In genomic region chr2:197239434-197239833, GRCh38 we compare ENCODE assay signal across 9 cellular contexts.
DNase-seq lines count a peak whose midpoint lies in the region; ATAC-seq and TF ChIP-seq lines count a peak whose summit lies in the region.
"Had no signal": no experiment of that assay in that cellular context is flagged by ENCODE, and none has a peak within 500 bp of the region (broad histone marks: within the 10 kb centered on the region; RNA-seq: fewer than 3 reads in every experiment).

No MANE protein-coding gene starts in this region.

- peak; percentile 38 to 41 for ATAC-seq in left cardiac atrium
- no peak for ATAC-seq in right cardiac atrium
- peak; percentile 52 for ATAC-seq in HG03135 (IDR thresholded peaks at IDR 0.05; ENCODE audit: unreplicated experiment)
- peak; percentile 57 for ATAC-seq in activated CD8-positive, alpha-beta T cell treated with anti-CD3 and anti-CD28 coated beads, Interleukin-2, amount 10 ng/mL, durations not matched to agents 7 days and 5 days
- peak; percentile 68 for ATAC-seq in upper lobe of right lung

- H3K27ac ChIP-seq in right cardiac atrium (ENCODE audit: low read length) = no peak overlapping the region
- peak overlapping the region; percentile 52 for H3K27ac ChIP-seq in upper lobe of right lung
- H3K27ac ChIP-seq: SK-N-MC had no signal

- peaks cover 83% of the 10 kb centered on the region for H3K4me1 Mint-ChIP-seq in activated CD8-positive, alpha-beta T cell treated with anti-CD3 and anti-CD28 coated beads, Interleukin-2, amount 10 ng/mL, durations not matched to agents 7 days and 5 days (ENCODE audit: low read depth)

- no peak overlapping the region for H3K4me3 ChIP-seq in right cardiac atrium (ENCODE audit: low read length)
- peak overlapping the region; percentile 2 for H3K4me3 ChIP-seq in upper lobe of right lung
- H3K4me3 ChIP-seq: SK-N-MC had no signal

- H3K4me1 ChIP-seq in right cardiac atrium (ENCODE audit: control insufficient read depth, insufficient read depth, low read length) (no peaks in the 10 kb centered on the region), upper lobe of right lung (peaks cover 52% of the 10 kb centered on the region)

- DNase-seq in left cardiac atrium = no peak
- no peak for DNase-seq in right cardiac atrium
- no peak for DNase-seq in activated CD8-positive, alpha-beta T cell treated with anti-CD3 and anti-CD28 coated beads, Interleukin-2, amount 10 ng/mL, durations not matched to agents 7 days and 5 days
- no peak for DNase-seq in upper lobe of right lung
- no peak for DNase-seq in stimulated activated naive CD4-positive, alpha-beta T cell treated with Interleukin-2 at 50 U/mL for 16 hours (lab: John Stamatoyannopoulos, UW)
- no peak for DNase-seq in HEK293T (ENCODE audit: extremely low spot score)
- DNase-seq in GOT3 (lab: John Stamatoyannopoulos, UW) = no peak

- H3K9me3 ChIP-seq in right cardiac atrium (ENCODE audit: control insufficient read depth, low read length) = no peaks in the 10 kb centered on the region
- H3K9me3 ChIP-seq in upper lobe of right lung = no peaks in the 10 kb centered on the region

- intact Hi-C loops in left cardiac atrium (cut with DNase I) (no loop called here), right cardiac atrium (cut with DNase I) (no loop called here), upper lobe of right lung (cut with DNase I) (no loop called here)

- CTCF ChIA-PET in activated CD8-positive, alpha-beta T cell treated with anti-CD3 and anti-CD28 coated beads, Interleukin-2, amount 10 ng/mL, durations not matched to agents 7 days and 5 days (lab: Charles Lee) = interaction anchor here (1.0 to 3.4 kb wide), 8 partner anchors 11 to 126 kb away, joined by 3 to 22 read pairs (median 4); no protein-coding TSS in a partner anchor
- CTCF ChIA-PET in HEK293T (lab: Yijun Ruan, JAX) = no interaction called here

- peak overlapping the region; percentile 91 for H3K27ac Mint-ChIP-seq in activated CD8-positive, alpha-beta T cell treated with anti-CD3 and anti-CD28 coated beads, Interleukin-2, amount 10 ng/mL, durations not matched to agents 7 days and 5 days

- H3K27me3 ChIP-seq in right cardiac atrium (ENCODE audit: control insufficient read depth, insufficient read depth) (no peaks in the 10 kb centered on the region), upper lobe of right lung (no peaks in the 10 kb centered on the region)

- POLR2A ChIA-PET in activated CD8-positive, alpha-beta T cell treated with anti-CD3 and anti-CD28 coated beads, Interleukin-2, amount 10 ng/mL, durations not matched to agents 7 days and 5 days (lab: Charles Lee) = interaction anchor here (0.9 to 5.0 kb wide), 5 partner anchors 17 to 71 kb away, joined by 4 to 29 read pairs (median 6); partner anchors contain the start of gene ANKRD44
- POLR2A ChIA-PET in HEK293T (lab: Yijun Ruan, JAX) = no interaction called here

- peak overlapping the region; percentile 77 for H3K4me3 Mint-ChIP-seq in activated CD8-positive, alpha-beta T cell treated with anti-CD3 and anti-CD28 coated beads, Interleukin-2, amount 10 ng/mL, durations not matched to agents 7 days and 5 days

- no peak for TF ChIP-seq CTCF in upper lobe of right lung (IDR thresholded peaks at IDR 0.05)

- no peaks in the 10 kb centered on the region for H3K27me3 Mint-ChIP-seq in activated CD8-positive, alpha-beta T cell treated with anti-CD3 and anti-CD28 coated beads, Interleukin-2, amount 10 ng/mL, durations not matched to agents 7 days and 5 days (ENCODE audit: low read depth)

- no peaks in the 10 kb centered on the region for H3K36me3 ChIP-seq in upper lobe of right lung

- H3K36me3 Mint-ChIP-seq in activated CD8-positive, alpha-beta T cell treated with anti-CD3 and anti-CD28 coated beads, Interleukin-2, amount 10 ng/mL, durations not matched to agents 7 days and 5 days (ENCODE audit: low read depth) = peaks cover 43% of the 10 kb centered on the region

- no peaks in the 10 kb centered on the region for H3K9me3 Mint-ChIP-seq in activated CD8-positive, alpha-beta T cell treated with anti-CD3 and anti-CD28 coated beads, Interleukin-2, amount 10 ng/mL, durations not matched to agents 7 days and 5 days (ENCODE audit: insufficient read depth)

- 68% methylated on average over 2 of the region's 2 CpGs for WGBS in right cardiac atrium

TF ChIP-seq in HEK293T, 16 proteins besides CTCF, POLR2A, EP300 and RAD21:
- TF ChIP-seq HDGF (IDR thresholded peaks at IDR 0.05; ENCODE audit: borderline replicate concordance) = no peak
- TF ChIP-seq ZNF384 (IDR thresholded peaks at IDR 0.05) = no peak
- TF ChIP-seq FOXA1 (IDR thresholded peaks at IDR 0.05) = no peak
- no peak for TF ChIP-seq ARNT (IDR thresholded peaks at IDR 0.05)
- TF ChIP-seq L3MBTL2 (conservative IDR thresholded peaks at IDR 0.05) = no peak
- no peak for TF ChIP-seq NFRKB (IDR thresholded peaks at IDR 0.05)
- TF ChIP-seq TARDBP (IDR thresholded peaks at IDR 0.05) = no peak
- no peak for TF ChIP-seq PKNOX1 (IDR thresholded peaks at IDR 0.05)
- no peak for TF ChIP-seq FOXK2 (IDR thresholded peaks at IDR 0.05)
- no peak for TF ChIP-seq FOXM1 (IDR thresholded peaks at IDR 0.05; ENCODE audit: borderline replicate concordance)
- TF ChIP-seq BHLHE40 (IDR thresholded peaks at IDR 0.05; ENCODE audit: borderline replicate concordance) = no peak
- no peak for TF ChIP-seq SP1 (IDR thresholded peaks at IDR 0.05)
- no peak for TF ChIP-seq ELF4 (IDR thresholded peaks at IDR 0.05)
- TF ChIP-seq SUZ12 (IDR thresholded peaks at IDR 0.05) = no peak
- TF ChIP-seq CTBP1 (IDR thresholded peaks at IDR 0.05; ENCODE audit: borderline replicate concordance) = no peak
- TF ChIP-seq LEF1 (IDR thresholded peaks at IDR 0.05; ENCODE audit: borderline replicate concordance) = no peak

Comparison
In these comparisons a context has a peak if more than half of its experiments do, and no peak if none do; other contexts are left out.
1. ATAC-seq: peak in left cardiac atrium (2 of 2), HG03135 (single experiment), activated CD8-positive, alpha-beta T cell treated with anti-CD3 and anti-CD28 coated beads, Interleukin-2, amount 10 ng/mL, durations not matched to agents 7 days and 5 days (single experiment) and upper lobe of right lung (single experiment); none in right cardiac atrium (0 of 2).